ENCODE assay signal across 1 cellular context in the genomic region with DNA sequence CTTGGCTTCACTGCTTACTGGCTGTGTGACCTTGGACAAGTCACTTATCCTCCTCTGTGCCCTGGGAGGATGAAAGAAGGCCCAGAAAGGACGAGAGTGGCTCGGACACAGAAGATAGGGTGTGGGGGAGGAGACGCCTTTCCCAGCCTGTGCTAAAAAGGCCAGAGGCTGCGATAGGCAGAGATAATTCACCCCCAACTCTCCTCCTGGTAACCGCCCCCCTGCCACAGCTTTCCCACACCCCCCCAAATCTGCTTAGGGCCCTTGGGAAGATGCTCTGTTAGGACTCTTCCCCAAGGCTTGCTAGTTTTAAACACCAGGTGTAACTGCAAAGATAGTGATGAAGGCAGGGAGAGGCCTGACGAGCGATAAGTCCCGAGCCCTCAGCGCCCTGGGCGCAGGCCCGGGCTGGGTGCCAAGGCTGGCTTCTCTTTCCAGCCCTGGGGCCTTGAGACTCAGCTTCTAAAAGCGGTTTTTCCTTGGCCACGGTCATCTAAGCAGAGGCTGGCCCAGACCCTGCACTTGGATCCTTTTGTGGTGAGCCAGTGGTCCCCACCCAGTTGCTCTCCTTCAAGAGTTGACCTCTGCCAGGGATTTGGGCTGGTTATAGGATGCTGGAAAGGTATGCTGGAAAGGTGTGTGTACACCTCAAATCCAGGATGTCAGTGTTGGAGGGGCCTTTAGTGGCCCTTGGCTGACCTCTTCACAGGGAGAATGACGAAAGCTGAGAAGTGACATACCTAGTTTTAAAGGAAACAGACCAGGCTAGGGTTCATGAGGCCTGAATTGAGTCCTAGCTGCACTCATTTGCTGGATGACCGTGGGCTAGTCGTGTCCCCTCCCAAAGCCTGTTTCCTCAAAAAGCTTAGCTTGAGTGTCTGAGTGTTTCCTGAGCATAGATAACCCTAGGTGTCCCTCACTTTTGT.
TF ChIP-seq lines count a peak whose summit lies in the region.

No MANE protein-coding gene starts in this region.

TF ChIP-seq in H1, 55 proteins besides CTCF, POLR2A, EP300 and RAD21:
- TF ChIP-seq RFX5 (IDR thresholded peaks at IDR 0.05; ENCODE audit: borderline replicate concordance, low read depth, low read length) (no peak), SUZ12 (IDR thresholded peaks at IDR 0.05; ENCODE audit: low read length) (no peak), POU5F1 (IDR thresholded peaks at IDR 0.05; ENCODE audit: low read depth, low read length) (no peak), EGR1 (IDR thresholded peaks at IDR 0.05; ENCODE audit: borderline replicate concordance, low read depth, low read length) (no peak), SIX5 (IDR thresholded peaks at IDR 0.05; ENCODE audit: low read depth, low read length) (no peak), YY1 (IDR thresholded peaks at IDR 0.05; ENCODE audit: low read depth, low read length) (no peak), CHD1 (IDR thresholded peaks at IDR 0.05; ENCODE audit: low read depth, low read length) (no peak), CEBPB (IDR thresholded peaks at IDR 0.05; ENCODE audit: low read depth, low read length) (no peak), SIRT6 (IDR thresholded peaks at IDR 0.05; ENCODE audit: low read length) (no peak), CBX8 (IDR thresholded peaks at IDR 0.05; ENCODE audit: borderline replicate concordance, low read depth, low read length) (no peak)
